ENCODE assay signal across 19 cellular contexts in the genomic region with DNA sequence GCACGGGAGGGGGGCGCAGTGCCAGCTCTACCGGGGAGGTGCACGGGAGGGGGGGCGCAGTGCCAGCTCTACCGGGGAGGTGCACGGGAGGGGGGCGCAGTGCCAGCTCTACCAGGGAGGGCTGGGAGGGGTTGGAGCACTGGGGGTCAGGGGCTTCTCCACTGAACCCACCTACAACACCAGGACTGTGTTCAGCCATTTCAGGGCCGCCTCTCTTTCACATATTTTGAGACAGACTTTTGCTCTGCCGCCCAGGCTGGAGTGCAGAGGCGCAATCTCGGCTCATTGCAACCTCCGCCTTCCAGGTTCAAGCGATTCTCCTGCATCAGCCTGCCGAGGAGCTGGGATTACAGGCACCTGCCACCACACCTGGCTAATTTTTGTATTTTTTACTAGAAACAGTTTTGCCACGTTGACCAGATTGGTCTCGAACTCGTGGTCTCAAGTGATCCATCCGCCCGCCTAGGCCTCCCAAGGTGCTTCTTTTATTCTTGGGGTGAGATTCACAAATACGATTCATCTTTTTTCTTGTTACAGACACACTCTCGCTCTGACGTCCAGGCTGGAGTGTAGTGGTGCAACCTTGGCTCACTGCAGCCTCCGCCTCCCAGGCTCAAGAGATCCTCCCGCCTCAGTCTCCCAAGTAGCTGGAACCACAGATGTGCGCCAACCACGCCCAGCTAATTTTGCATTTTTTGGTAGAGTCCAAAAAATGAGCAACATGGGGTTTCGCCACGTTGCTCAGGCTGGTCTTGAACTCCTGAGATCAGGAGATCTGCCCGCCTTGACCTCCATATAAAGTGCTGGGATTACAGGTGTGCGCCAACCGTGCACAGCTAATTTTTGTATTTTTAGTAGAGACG. TPM values are rescaled to one million over a fixed set of nuclear protein-coding genes. Genes with fewer than 3 reads are reported as not detected.
A peak's percentile ranks its signal among the peaks of the same experiment; 100 is the strongest.
DNase-seq lines count a peak whose midpoint lies in the region; ATAC-seq and TF ChIP-seq lines count a peak whose summit lies in the region.
"Had no signal": no experiment of that assay in that cellular context is flagged by ENCODE, and none has a peak within 500 bp of the region (broad histone marks: within the 10 kb centered on the region; RNA-seq: fewer than 3 reads in every experiment).

No MANE protein-coding gene starts in this region.

- peak; percentile 9 to 31 for DNase-seq in left lung
- DNase-seq in spleen: peak; percentile 41
- DNase-seq in A172 (ENCODE audit: low spot score): no peak
- DNase-seq in hypothalamus (lab: John Stamatoyannopoulos, UW): no peak
- DNase-seq: activated CD4-positive, alpha-beta T cell treated with anti-CD3 and anti-CD28 coated beads, Interleukin-2, amount 50 U/mL, for 4 hours; activated naive CD8-positive, alpha-beta T cell treated with anti-CD3 and anti-CD28 coated beads, Interleukin-2, amount 50 U/mL, for 24 hours; effector CD4-positive, alpha-beta T cell; EL; NCI-H2029; stimulated activated CD4-positive, alpha-beta T cell treated with anti-CD3 and anti-CD28 coated beads, Interleukin-2, amount 100 ng/mL, for 24 hours; T-helper 9 cell; WERI-Rb-1 had no signal

- H3K27ac ChIP-seq in HEK293 (ENCODE audit: extremely low read depth, low read depth, low read length) (no peak overlapping the region), angular gyrus (ENCODE audit: low read depth, low read length) (peak overlapping the region; percentile 30), left lung (no peak overlapping the region), spleen (no peak overlapping the region)
- H3K27ac ChIP-seq: body of pancreas, epithelial cell of prostate, prostate gland, WERI-Rb-1 had no signal

- CTCF ChIA-PET in HEK293 (lab: Yijun Ruan, JAX): interaction anchor here (0.7 kb wide), 2 partner anchors 44 to 148 kb away, joined by 3 read pairs; no protein-coding TSS in a partner anchor

- TF ChIP-seq CTCF in HEK293 (tag by site-specific recombination; IDR thresholded peaks at IDR 0.05): no peak
- no peak for TF ChIP-seq CTCF in left lung (IDR thresholded peaks at IDR 0.05)
- TF ChIP-seq CTCF in spleen (IDR thresholded peaks at IDR 0.05 in 8 of 11, conservative IDR thresholded peaks at IDR 0.05 in 3 of 11): no peak

- no peak overlapping the region for H3K4me3 ChIP-seq in HEK293 (ENCODE audit: low read depth, low read length)
- no peak overlapping the region for H3K4me3 ChIP-seq in left lung
- H3K4me3 ChIP-seq in spleen: no peak overlapping the region
- H3K4me3 ChIP-seq: body of pancreas, lung, prostate gland had no signal

- H3K4me1 ChIP-seq in HEK293 (ENCODE audit: control insufficient read depth, insufficient read depth, low read length) (no peaks in the 10 kb centered on the region), left lung (peaks cover 0 to 25% of the 10 kb centered on the region in 2 donors), spleen (peaks cover 7 to 48% (median 18%) of the 10 kb centered on the region in 6 donors)
- H3K4me1 ChIP-seq: prostate gland had no signal

- POLR2A ChIA-PET in HEK293 (lab: Yijun Ruan, JAX): interaction anchor here (0.7 kb wide), 1 partner anchor 239 kb away, joined by 7 read pairs; no protein-coding TSS in a partner anchor

- H3K27me3 ChIP-seq in left lung (peaks cover 0 to 9% of the 10 kb centered on the region in 2 donors), spleen (replicated peaks in 1 of 7) (peaks cover 0 to 9% (median 0%) of the 10 kb centered on the region in 7 donors)
- H3K27me3 ChIP-seq: body of pancreas had no signal

- ATAC-seq in left lung (no peak), GM19035 (IDR thresholded peaks at IDR 0.05; ENCODE audit: unreplicated experiment) (no peak)
- ATAC-seq: activated naive CD8-positive, alpha-beta T cell treated with anti-CD3 and anti-CD28 coated beads, Interleukin-2, amount 50 U/mL, for 24 hours; body of pancreas had no signal

- no peak for TF ChIP-seq POLR2A in spleen (IDR thresholded peaks at IDR 0.05)

- WGBS in spleen, 5 donors: 85 to 95% (median 91%) methylated on average over 25 to 29 of the region's 33 CpGs

- intact Hi-C loops in left lung (cut with DNase I) (no loop called here), spleen (cut with DNase I; ENCODE audit: low total_unique reads) (no loop called here)

- no peaks in the 10 kb centered on the region for H3K9me3 ChIP-seq in HEK293 (ENCODE audit: control insufficient read depth, insufficient read depth, low read depth, low read length)
- H3K9me3 ChIP-seq in left lung: no peaks in the 10 kb centered on the region
- no peaks in the 10 kb centered on the region for H3K9me3 ChIP-seq in spleen
- H3K9me3 ChIP-seq: body of pancreas, prostate gland had no signal

- H3K36me3 ChIP-seq in HEK293 (ENCODE audit: control insufficient read depth in 2 of 2, insufficient read depth in 1 of 2, low read length in 2 of 2) (no peaks in the 10 kb centered on the region), left lung (no peaks in the 10 kb centered on the region), spleen (peaks cover 0 to 22% (median 0%) of the 10 kb centered on the region in 6 donors)
- H3K36me3 ChIP-seq: prostate gland, WERI-Rb-1 had no signal

TF ChIP-seq in HEK293, 187 proteins besides CTCF, POLR2A, EP300 and RAD21:
- 0 out of 2 replicates have a peak, but pooled peaks have one; percentile 30 for TF ChIP-seq PRDM4 (tag by site-specific recombination; IDR thresholded peaks at IDR 0.05)
- no peak for TF ChIP-seq ZNF121 (tag by site-specific recombination; IDR thresholded peaks at IDR 0.05)
- no peak for TF ChIP-seq BCL11B (tag by site-specific recombination; IDR thresholded peaks at IDR 0.05; ENCODE audit: low read depth)

RNA-seq across cellular contexts. Expression of gene ADAP1, which starts 37.0 kb away (rescaled TPM):
- 10 to 100 TPM; 25.8 to 35.1 TPM for total RNA-seq in left lung
- total RNA-seq in spleen: 10 to 100 TPM; 18.1 to 35.4 (median 25.7) TPM
- 10 to 100 TPM in 2 of 3 donors, 1 to 10 TPM in 1; 8.7 to 38.6 (median 12.8) TPM for polyA plus RNA-seq in spleen
- 33.3 and 46.8 TPM in 2 replicates for total RNA-seq in A172 (2014; rRNA removed; shearing (Covaris generic))

RNA-seq across cellular contexts. Expression of gene GET4, which starts 41.1 kb away (rescaled TPM):
- 10 to 100 TPM; 30.1 to 31.6 TPM for total RNA-seq in left lung
- total RNA-seq in spleen: 10 to 100 TPM; 25.4 to 39.5 (median 34.4) TPM
- 10 to 100 TPM; 40.0 to 63.0 (median 53.9) TPM for polyA plus RNA-seq in spleen
- total RNA-seq in A172 (2014; rRNA removed; shearing (Covaris generic)): 55.3 and 56.3 TPM in 2 replicates

RNA-seq across cellular contexts. Expression of gene COX19, which starts 57.9 kb away (rescaled TPM):
- total RNA-seq in left lung (10 to 100 TPM in 1 of 2 donors, 1 to 10 TPM in 1; 9.1 to 10.8 TPM), spleen (10 to 100 TPM; 12.4 to 29.1 (median 18.9) TPM)
- 1 to 10 TPM; 7.1 to 8.9 (median 7.2) TPM for polyA plus RNA-seq in spleen
- 5.2 and 8.8 TPM in 2 replicates for total RNA-seq in A172 (2014; rRNA removed; shearing (Covaris generic))

Comparison
In these comparisons a context has a peak if more than half of its experiments do, and no peak if none do; other contexts are left out.
1. DNase-seq: peak in left lung (2 of 2) and spleen (single experiment); none in A172 (single experiment) and hypothalamus (0 of 51).